Comparison of ENCODE assay signal across 23 cellular contexts in genomic region chr16:77250395-77250794, GRCh38.
"Had no signal": no experiment of that assay in that cellular context is flagged by ENCODE, and none has a peak within 500 bp of the region (broad histone marks: within the 10 kb centered on the region; RNA-seq: fewer than 3 reads in every experiment).

No MANE protein-coding gene starts in this region.

- H3K27ac ChIP-seq: adrenal gland, hepatocyte, left lung, prostate gland, upper lobe of left lung had no signal

- ATAC-seq: activated CD4-positive, alpha-beta T cell treated with anti-CD3 and anti-CD28 coated beads for 36 hours; activated T-helper 17 cell treated with anti-CD3 and anti-CD28 coated beads, Interleukin-2, amount 50 U/mL, for 72 hours; left lung; naive thymus-derived CD4-positive, alpha-beta T cell; WTC11 had no signal

- FAIRE-seq: endometrium had no signal

- H3K4me3 ChIP-seq: adrenal gland, hepatocyte, left lung, lung, prostate gland, upper lobe of left lung had no signal

- H3K9me3 ChIP-seq: adrenal gland, left lung, prostate gland, upper lobe of left lung had no signal

- H3K36me3 ChIP-seq: adrenal gland, left lung, prostate gland, upper lobe of left lung had no signal

- H3K4me1 ChIP-seq: adrenal gland, left lung, prostate gland, upper lobe of left lung had no signal

- H3K4me2 ChIP-seq: hepatocyte had no signal

- H2AFZ ChIP-seq: hepatocyte had no signal

- H3K79me2 ChIP-seq: hepatocyte had no signal

- DNase-seq: activated CD4-positive, alpha-beta T cell treated with anti-CD3 and anti-CD28 coated beads for 36 hours; activated CD4-positive, alpha-beta T cell treated with anti-CD3 and anti-CD28 coated beads, Interleukin-2, amount 50 U/mL, for 4 hours; activated CD8-positive, alpha-beta memory T cell treated with anti-CD3 and anti-CD28 coated beads for 24 hours; activated CD8-positive, alpha-beta memory T cell treated with anti-CD3 and anti-CD28 coated beads, Interleukin-2, amount 50 U/mL, for 4 hours; activated T-cell treated with anti-CD3 and anti-CD28 coated beads, Interleukin-2, amount 50 U/mL, for 24 hours; adrenal gland; cerebellar nuclear complex; effector CD4-positive, alpha-beta T cell; erythroblast; immature natural killer cell; kidney glomerular epithelial cell; left lung; naive thymus-derived CD4-positive, alpha-beta T cell; stimulated activated CD4-positive, alpha-beta T cell treated with anti-CD3 and anti-CD28 coated beads, Interleukin-4, amount 100 ng/mL, for 24 hours; stimulated activated naive CD4-positive, alpha-beta T cell treated with Interleukin-2 at 50 U/mL for 16 hours; T-helper 9 cell; upper lobe of left lung had no signal

- H3K27me3 ChIP-seq: adrenal gland, hepatocyte, left lung, upper lobe of left lung had no signal
